In the genomic region with DNA sequence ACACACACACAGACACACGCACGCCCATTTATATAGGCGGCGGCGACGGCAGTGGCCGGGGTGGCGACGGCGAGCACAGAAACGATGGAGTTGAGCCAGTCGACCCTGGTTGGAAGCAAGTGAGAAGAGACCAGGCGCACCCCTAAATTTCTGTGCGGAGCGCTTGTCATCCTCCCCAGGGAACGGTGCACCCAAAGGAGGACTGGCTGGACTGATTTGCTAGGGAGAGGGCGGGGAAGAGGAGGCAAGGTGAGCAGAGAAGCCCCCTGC, we compare ENCODE assay signal across 10 cellular contexts. TPM values are rescaled to one million over a fixed set of nuclear protein-coding genes. Genes with fewer than 3 reads are reported as not detected.
DNase-seq lines count a peak whose midpoint lies in the region; ATAC-seq and TF ChIP-seq lines count a peak whose summit lies in the region.
"Had no signal": no experiment of that assay in that cellular context is flagged by ENCODE, and none has a peak within 500 bp of the region (broad histone marks: within the 10 kb centered on the region; RNA-seq: fewer than 3 reads in every experiment).

No MANE protein-coding gene starts in this region.

- no peak overlapping the region for H3K4me3 Mint-ChIP-seq in activated CD4-positive, alpha-beta memory T cell treated with anti-CD3 and anti-CD28 coated beads, Interleukin-2, amount 10 ng/mL, durations not matched to agents 7 days and 5 days

- POLR2A ChIA-PET in activated CD4-positive, alpha-beta memory T cell treated with anti-CD3 and anti-CD28 coated beads, Interleukin-2, amount 10 ng/mL, durations not matched to agents 7 days and 5 days (lab: Charles Lee), result no interaction called here

- TF ChIP-seq CTCF in Peyer's patch (IDR thresholded peaks at IDR 0.05) (no peak), fibroblast of villous mesenchyme (IDR thresholded peaks at IDR 0.05; ENCODE audit: insufficient read depth, low read depth, low read length) (no peak), parathyroid adenoma (IDR thresholded peaks at IDR 0.05) (no peak)

- peak overlapping the region; percentile 14 to 81 (median 50); a peak in 21 of 22 replicates for H3K4me2 ChIP-seq in BLaER1 treated with 17β-estradiol and CSF1 and Interleukin-3, amounts not matched to agents 10 nM and 100 nM
- H3K4me2 ChIP-seq in parathyroid adenoma (ENCODE audit: low read length), result peak overlapping the region; percentile 71

- no peak overlapping the region for H3K9ac ChIP-seq in BLaER1 treated with 17β-estradiol and CSF1 and Interleukin-3, amounts not matched to agents 10 nM and 100 nM
- H3K9ac ChIP-seq in parathyroid adenoma, result no peak overlapping the region

- peak overlapping the region in 8 of 10 experiments; percentile 23 to 56 (median 38); a peak in 12 of 20 replicates for H3K4me3 ChIP-seq in BLaER1 treated with 17β-estradiol and CSF1 and Interleukin-3, amounts not matched to agents 10 nM and 100 nM
- H3K4me3 ChIP-seq in Peyer's patch, result peak overlapping the region; percentile 29 to 62 (median 42)
- peak overlapping the region; percentile 55 for H3K4me3 ChIP-seq in fibroblast of villous mesenchyme (ENCODE audit: low read depth, low read length)
- H3K4me3 ChIP-seq in parathyroid adenoma (ENCODE audit: low read depth, low read length), result peak overlapping the region; percentile 47

- no peak overlapping the region for H3K27ac ChIP-seq in BLaER1 treated with 17β-estradiol and CSF1 and Interleukin-3, amounts not matched to agents 10 nM and 100 nM
- H3K27ac ChIP-seq in Peyer's patch, result peak overlapping the region in 3 of 4 donors; percentile 35 to 61 (median 42)
- no peak overlapping the region for H3K27ac ChIP-seq in parathyroid adenoma

- H4K20me1 ChIP-seq in BLaER1 treated with 17β-estradiol and CSF1 and Interleukin-3, amounts not matched to agents 10 nM and 100 nM, result no peaks in the 10 kb centered on the region; a peak in 3 of 22 replicates

- no peaks in the 10 kb centered on the region for H3K9me3 Mint-ChIP-seq in activated CD4-positive, alpha-beta memory T cell treated with anti-CD3 and anti-CD28 coated beads, Interleukin-2, amount 10 ng/mL, durations not matched to agents 7 days and 5 days

- peaks cover 0 to 9% (median 0%) of the 10 kb centered on the region in 10 experiments; a peak in 4 of 20 replicates for H3K4me1 ChIP-seq in BLaER1 treated with 17β-estradiol and CSF1 and Interleukin-3, amounts not matched to agents 10 nM and 100 nM
- H3K4me1 ChIP-seq in Peyer's patch (no peaks in the 10 kb centered on the region), parathyroid adenoma (no peaks in the 10 kb centered on the region)

- H3K9me3 ChIP-seq in BLaER1 treated with 17β-estradiol and CSF1 and Interleukin-3, amounts not matched to agents 10 nM and 100 nM (replicated peaks in 1 of 11), result peaks cover 22 to 40% (median 25%) of the 10 kb centered on the region in 11 experiments; a peak in 21 of 22 replicates
- H3K9me3 ChIP-seq in Peyer's patch, result no peaks in the 10 kb centered on the region
- no peaks in the 10 kb centered on the region for H3K9me3 ChIP-seq in parathyroid adenoma (ENCODE audit: control insufficient read depth, low read length)

- no peaks in the 10 kb centered on the region for H3K36me3 Mint-ChIP-seq in activated CD4-positive, alpha-beta memory T cell treated with anti-CD3 and anti-CD28 coated beads, Interleukin-2, amount 10 ng/mL, durations not matched to agents 7 days and 5 days (ENCODE audit: low read depth)

- peaks cover 90 to 100% (median 98%) of the 10 kb centered on the region in 11 experiments for H3K27me3 ChIP-seq in BLaER1 treated with 17β-estradiol and CSF1 and Interleukin-3, amounts not matched to agents 10 nM and 100 nM
- H3K27me3 ChIP-seq in Peyer's patch, result no peaks in the 10 kb centered on the region
- no peaks in the 10 kb centered on the region for H3K27me3 ChIP-seq in parathyroid adenoma (ENCODE audit: control insufficient read depth, insufficient read depth, low read length)

- CTCF ChIA-PET in activated CD4-positive, alpha-beta memory T cell treated with anti-CD3 and anti-CD28 coated beads, Interleukin-2, amount 10 ng/mL, durations not matched to agents 7 days and 5 days (lab: Charles Lee), result no interaction called here

- H2AFZ ChIP-seq in parathyroid adenoma, result peak overlapping the region; percentile 78

- TF ChIP-seq POLR2A in Peyer's patch (IDR thresholded peaks at IDR 0.05), result no peak

- ATAC-seq in GM21381 (IDR thresholded peaks at IDR 0.05; ENCODE audit: unreplicated experiment) (no peak), GM21723 (IDR thresholded peaks at IDR 0.05; ENCODE audit: unreplicated experiment) (no peak)

- H3K4me1 Mint-ChIP-seq in activated CD4-positive, alpha-beta memory T cell treated with anti-CD3 and anti-CD28 coated beads, Interleukin-2, amount 10 ng/mL, durations not matched to agents 7 days and 5 days, result peaks cover 2% of the 10 kb centered on the region

- no peaks in the 10 kb centered on the region for H3K79me2 ChIP-seq in parathyroid adenoma

- peaks cover 26% of the 10 kb centered on the region for H3K27me3 Mint-ChIP-seq in activated CD4-positive, alpha-beta memory T cell treated with anti-CD3 and anti-CD28 coated beads, Interleukin-2, amount 10 ng/mL, durations not matched to agents 7 days and 5 days

- H3K27ac Mint-ChIP-seq in activated CD4-positive, alpha-beta memory T cell treated with anti-CD3 and anti-CD28 coated beads, Interleukin-2, amount 10 ng/mL, durations not matched to agents 7 days and 5 days, result no peak overlapping the region

- DNase-seq in Peyer's patch, result no peak
- DNase-seq in fibroblast of villous mesenchyme (ENCODE audit: low read depth), result peak; percentile 4
- DNase-seq in OCI-M1 (lab: John Stamatoyannopoulos, UW), result no peak
- no peak for DNase-seq in activated CD4-positive, alpha-beta memory T cell treated with anti-CD3 and anti-CD28 coated beads, Interleukin-2, amount 10 ng/mL, durations not matched to agents 7 days and 5 days
- DNase-seq: GDM1, T-helper 1 cell had no signal

- no peaks in the 10 kb centered on the region for H3K36me3 ChIP-seq in BLaER1 treated with 17β-estradiol and CSF1 and Interleukin-3, amounts not matched to agents 10 nM and 100 nM
- H3K36me3 ChIP-seq in Peyer's patch, result no peaks in the 10 kb centered on the region
- H3K36me3 ChIP-seq in parathyroid adenoma (ENCODE audit: control insufficient read depth, insufficient read depth, low read length), result no peaks in the 10 kb centered on the region

RNA-seq across cellular contexts. Expression of a gene that starts 0.3 kb away (rescaled TPM):
- 1 to 10 TPM in 3 of 4 donors, under 1 TPM in 1; 0.88 to 9.1 (median 2.5) TPM for total RNA-seq in Peyer's patch
- 2.6 and 5.2 TPM in 2 replicates for total RNA-seq in fibroblast of villous mesenchyme
- under 1 TPM; 0.43 to 0.71 TPM for total RNA-seq in activated CD4-positive, alpha-beta memory T cell treated with anti-CD3 and anti-CD28 coated beads, Interleukin-2, amount 10 ng/mL, durations not matched to agents 7 days and 5 days

Comparison
In these comparisons a context has a peak if more than half of its experiments do, and no peak if none do; other contexts are left out.
1. H3K27ac ChIP-seq: peak in Peyer's patch (3 of 4); none in BLaER1 treated with 17β-estradiol and CSF1 and Interleukin-3, amounts not matched to agents 10 nM and 100 nM (0 of 11) and parathyroid adenoma (single experiment).
2. Peak in every context shown above with its lines, with median percentiles within 50 percentile points of each other: H3K4me3 ChIP-seq.